In genomic region chrX:81201692-81202412, GRCh38 we compare ENCODE assay signal across 8 cellular contexts. TPM values are rescaled to one million over a fixed set of nuclear protein-coding genes. Genes with fewer than 3 reads are reported as not detected.
DNase-seq lines count a peak whose midpoint lies in the region; FAIRE-seq and TF ChIP-seq lines count a peak whose summit lies in the region.

HMGN5 (minus strand) TSS chrX:81201913; CDS start chrX:81121549, 80,364 bp downstream.
SH3BGRL (plus strand) TSS chrX:81202102; CDS start chrX:81202201, 99 bp downstream.

- peak within 1 kb of the TSS; percentile 91 to 99 (median 96) for H3K4me3 Mint-ChIP-seq in immature natural killer cell

- H3F3A ChIP-seq in smooth muscle cell (ENCODE audit: low read depth), result no peaks in the 10 kb centered on the region

- peak; percentile 41 for TF ChIP-seq POLR2A in NB4 (IDR thresholded peaks at IDR 0.05; ENCODE audit: extremely low read depth, insufficient read length)

- no peaks in the 10 kb centered on the region for H4K20me1 ChIP-seq in smooth muscle cell (ENCODE audit: low read depth)

- H3K27ac ChIP-seq in HEK293 (ENCODE audit: extremely low read depth, low read depth, low read length), result no peak within 1 kb of the TSS
- H3K27ac ChIP-seq in smooth muscle cell (ENCODE audit: low read depth), result peak within 1 kb of the TSS; percentile 78

- TF ChIP-seq CTCF in GM10248 (IDR thresholded peaks at IDR 0.05; ENCODE audit: control extremely low read depth, extremely low read depth, low read depth, missing control alignments) (no peak), HEK293 (tag by site-specific recombination; IDR thresholded peaks at IDR 0.05) (no peak), NB4 (IDR thresholded peaks at IDR 0.05; ENCODE audit: low read depth, low read length) (no peak), WI38 (IDR thresholded peaks at IDR 0.05; ENCODE audit: low read depth, low read length) (no peak), bronchial epithelial cell (IDR thresholded peaks at IDR 0.05; ENCODE audit: insufficient read depth, low read length, severe bottlenecking) (no peak), smooth muscle cell (IDR thresholded peaks at IDR 0.05; ENCODE audit: borderline replicate concordance, insufficient read depth, poor library complexity, severe bottlenecking) (no peak)

- H3K9me3 ChIP-seq in HEK293 (ENCODE audit: control insufficient read depth, insufficient read depth, low read depth, low read length), result no peaks in the 10 kb centered on the region
- no peaks in the 10 kb centered on the region for H3K9me3 ChIP-seq in smooth muscle cell (replicated peaks; ENCODE audit: low read depth)

- H3K27ac Mint-ChIP-seq in immature natural killer cell, result peak within 1 kb of the TSS; percentile 90 to 94 (median 93)

- H3K9ac ChIP-seq in smooth muscle cell (ENCODE audit: low read depth), result peak within 1 kb of the TSS; percentile 74

- POLR2A ChIA-PET in GM10248 (lab: Yijun Ruan, JAX) (interaction anchor here (0.8 kb wide), 1 partner anchor 394 kb away, joined by 3 read pairs; no protein-coding TSS in a partner anchor), HEK293 (lab: Yijun Ruan, JAX) (interaction anchor here (0.6 to 2.0 kb wide), 2 partner anchors 176 to 393 kb away, joined by 3 to 6 read pairs; no protein-coding TSS in a partner anchor)

- H3K4me1 ChIP-seq in HEK293 (ENCODE audit: control insufficient read depth, insufficient read depth, low read length) (no peaks in the 10 kb centered on the region), smooth muscle cell (ENCODE audit: low read depth) (no peaks in the 10 kb centered on the region)

- peaks cover 43% of the 10 kb centered on the region for H3K79me2 ChIP-seq in smooth muscle cell (ENCODE audit: low read depth)

- CTCF ChIA-PET in GM10248 (lab: Yijun Ruan, JAX), result interaction anchor here (1.1 to 1.7 kb wide), 4 partner anchors 9 to 82 kb away, joined by 3 to 5 read pairs (median 4); no protein-coding TSS in a partner anchor
- CTCF ChIA-PET in HEK293 (lab: Yijun Ruan, JAX), result interaction anchor here (0.6 to 0.7 kb wide), 4 partner anchors 9 to 392 kb away, joined by 3 to 4 read pairs (median 4); partner anchors contain the start of gene BRWD3

- H3K4me2 ChIP-seq in smooth muscle cell, result peak within 1 kb of the TSS; percentile 82

- peaks cover 0 to 4% (median 0%) of the 10 kb centered on the region in 3 donors for H3K36me3 Mint-ChIP-seq in immature natural killer cell

- H2AFZ ChIP-seq in smooth muscle cell (ENCODE audit: low read depth), result peak within 1 kb of the TSS; percentile 81

- WGBS in smooth muscle cell (ENCODE audit: low lambda C conversion rate), result 40% methylated on average over 22 of the region's 22 CpGs

- H3K27me3 Mint-ChIP-seq in immature natural killer cell (ENCODE audit: low read depth in 3 of 3), result peaks cover 0 to 4% (median 0%) of the 10 kb centered on the region in 3 donors

- FAIRE-seq in bronchial epithelial cell (lab: Jason Lieb, UNC), result no peak

- peaks cover 46 to 57% of the 10 kb centered on the region in 2 donors for H3K4me1 Mint-ChIP-seq in immature natural killer cell

- H3K36me3 ChIP-seq in HEK293 (ENCODE audit: control insufficient read depth in 2 of 2, insufficient read depth in 1 of 2, low read length in 2 of 2), result no peaks in the 10 kb centered on the region
- no peaks in the 10 kb centered on the region for H3K36me3 ChIP-seq in bronchial epithelial cell (ENCODE audit: control insufficient read depth, insufficient read depth, low read length)
- H3K36me3 ChIP-seq in smooth muscle cell (ENCODE audit: low read depth), result no peaks in the 10 kb centered on the region

- H3K27me3 ChIP-seq in bronchial epithelial cell (ENCODE audit: control insufficient read depth, insufficient read depth, low read length), result no peaks in the 10 kb centered on the region
- no peaks in the 10 kb centered on the region for H3K27me3 ChIP-seq in smooth muscle cell (ENCODE audit: low read depth)

- H3K4me3 ChIP-seq in HEK293 (ENCODE audit: low read depth, low read length) (peak within 1 kb of the TSS; percentile 37), NB4 (ENCODE audit: low read depth, low read length) (peak within 1 kb of the TSS; percentile 90), WI38 (ENCODE audit: low read depth, low read length) (peak within 1 kb of the TSS; percentile 72), bronchial epithelial cell (ENCODE audit: low read depth, low read length) (peak within 1 kb of the TSS; percentile 59), smooth muscle cell (peak within 1 kb of the TSS; percentile 70)

- H3K9me3 Mint-ChIP-seq in immature natural killer cell, result no peaks in the 10 kb centered on the region

- DNase-seq in GM10248 (ENCODE audit: extremely low spot score) (peak; percentile 50), NB4 (ENCODE audit: low read depth) (peak; percentile 88), bronchial epithelial cell (ENCODE audit: low read depth) (peak; percentile 72), immature natural killer cell (peak; percentile 64 to 74 (median 72)), smooth muscle cell (lab: John Stamatoyannopoulos, UW; ENCODE audit: unreplicated experiment) (peak; percentile 14), GM19240 (ENCODE audit: insufficient read length, low spot score) (no peak)

TF ChIP-seq in HEK293, 187 proteins besides CTCF, POLR2A, EP300 and RAD21:
- TF ChIP-seq ZNF335 (tag by site-specific recombination; conservative IDR thresholded peaks at IDR 0.05) (peak; percentile 43; the same call in 1 of the 2 replicates), ZNF660 (tag by site-specific recombination; IDR thresholded peaks at IDR 0.05) (no peak), ZNF707 (tag by site-specific recombination; IDR thresholded peaks at IDR 0.05) (no peak), ZNF394 (tag by site-specific recombination; IDR thresholded peaks at IDR 0.05; ENCODE audit: borderline replicate concordance) (peak; percentile 83; the same call in 1 of the 2 replicates), IKZF3 (tag by site-specific recombination; IDR thresholded peaks at IDR 0.05) (0 out of 2 replicates have a peak, but pooled peaks have one; percentile 20), ZNF341 (tag by site-specific recombination; IDR thresholded peaks at IDR 0.05; ENCODE audit: low read depth) (peak; percentile 83), ZNF548 (tag by site-specific recombination; IDR thresholded peaks at IDR 0.05) (peak; percentile 31; the same call in 1 of the 2 replicates), ELK4 (IDR thresholded peaks at IDR 0.05; ENCODE audit: borderline replicate concordance, low read depth, low read length) (no peak), INSM2 (tag by site-specific recombination; IDR thresholded peaks at IDR 0.05) (no peak)

RNA-seq across cellular contexts. Expression of gene HMGN5, which starts in this region (rescaled TPM):
- total RNA-seq in bronchial epithelial cell (0.38 and 0.53 TPM in 2 replicates), smooth muscle cell (0.36 and 2.7 TPM in 2 replicates)
- polyA plus RNA-seq in immature natural killer cell (1 to 10 TPM in 2 of 3 donors, under 1 TPM in 1; 0.92 to 6.5 (median 5.6) TPM), smooth muscle cell (4.5 and 6.8 TPM in 2 replicates)

RNA-seq across cellular contexts. Expression of gene SH3BGRL, which starts in this region (rescaled TPM):
- total RNA-seq in bronchial epithelial cell (7.9 and 17.2 TPM in 2 replicates), smooth muscle cell (196 and 223 TPM in 2 replicates)
- polyA plus RNA-seq in immature natural killer cell (100 to 1,000 TPM; 188 to 334 (median 208) TPM), smooth muscle cell (110 and 143 TPM in 2 replicates)

Comparison
In these comparisons a context has a peak if more than half of its experiments do, and no peak if none do; other contexts are left out.
1. RNA of gene SH3BGRL (total RNA-seq): 196 to 223 TPM in smooth muscle cell; 7.9 to 17.2 TPM in bronchial epithelial cell; every median in the first group is over 10 times any median in the second.
2. H3K4me3 ChIP-seq: peak in every context shown above with its lines; median percentile 90 in NB4; 72 in WI38; 70 in smooth muscle cell; 59 in bronchial epithelial cell; 37 in HEK293.